In genomic region chr14:52356025-52356424, GRCh38 we compare ENCODE assay signal across 1 cellular context.
TF ChIP-seq lines count a peak whose summit lies in the region.

No MANE protein-coding gene starts in this region.

TF ChIP-seq in H1, 55 proteins besides CTCF, POLR2A, EP300 and RAD21:
- TF ChIP-seq GTF2F1 (IDR thresholded peaks at IDR 0.05; ENCODE audit: borderline replicate concordance, low read depth, low read length) = no peak
- TF ChIP-seq TAF1 (IDR thresholded peaks at IDR 0.05; ENCODE audit: low read depth, low read length) = no peak
- TF ChIP-seq CTBP2 (IDR thresholded peaks at IDR 0.05; ENCODE audit: borderline replicate concordance, insufficient read depth, insufficient read length, low read length) = no peak
- TF ChIP-seq CBX5 (IDR thresholded peaks at IDR 0.05; ENCODE audit: low read depth, low read length) = no peak
- no peak for TF ChIP-seq HDAC2 (IDR thresholded peaks at IDR 0.05; ENCODE audit: borderline replicate concordance in 1 of 2, low read depth in 2 of 2, low read length in 2 of 2)
- no peak for TF ChIP-seq SIRT6 (IDR thresholded peaks at IDR 0.05; ENCODE audit: low read length)
- no peak for TF ChIP-seq CHD2 (IDR thresholded peaks at IDR 0.05; ENCODE audit: low read length)
- no peak for TF ChIP-seq KDM1A (IDR thresholded peaks at IDR 0.05; ENCODE audit: borderline replicate concordance, low read length)
- TF ChIP-seq CREB1 (IDR thresholded peaks at IDR 0.05) = no peak
- TF ChIP-seq YY1 (IDR thresholded peaks at IDR 0.05; ENCODE audit: low read depth, low read length) = no peak
- no peak for TF ChIP-seq SP2 (IDR thresholded peaks at IDR 0.05; ENCODE audit: low read length)
- no peak for TF ChIP-seq PHF8 (conservative IDR thresholded peaks at IDR 0.05; ENCODE audit: low read depth, low read length)
